Comparison of ENCODE assay signal across 1 cellular context in the genomic region with DNA sequence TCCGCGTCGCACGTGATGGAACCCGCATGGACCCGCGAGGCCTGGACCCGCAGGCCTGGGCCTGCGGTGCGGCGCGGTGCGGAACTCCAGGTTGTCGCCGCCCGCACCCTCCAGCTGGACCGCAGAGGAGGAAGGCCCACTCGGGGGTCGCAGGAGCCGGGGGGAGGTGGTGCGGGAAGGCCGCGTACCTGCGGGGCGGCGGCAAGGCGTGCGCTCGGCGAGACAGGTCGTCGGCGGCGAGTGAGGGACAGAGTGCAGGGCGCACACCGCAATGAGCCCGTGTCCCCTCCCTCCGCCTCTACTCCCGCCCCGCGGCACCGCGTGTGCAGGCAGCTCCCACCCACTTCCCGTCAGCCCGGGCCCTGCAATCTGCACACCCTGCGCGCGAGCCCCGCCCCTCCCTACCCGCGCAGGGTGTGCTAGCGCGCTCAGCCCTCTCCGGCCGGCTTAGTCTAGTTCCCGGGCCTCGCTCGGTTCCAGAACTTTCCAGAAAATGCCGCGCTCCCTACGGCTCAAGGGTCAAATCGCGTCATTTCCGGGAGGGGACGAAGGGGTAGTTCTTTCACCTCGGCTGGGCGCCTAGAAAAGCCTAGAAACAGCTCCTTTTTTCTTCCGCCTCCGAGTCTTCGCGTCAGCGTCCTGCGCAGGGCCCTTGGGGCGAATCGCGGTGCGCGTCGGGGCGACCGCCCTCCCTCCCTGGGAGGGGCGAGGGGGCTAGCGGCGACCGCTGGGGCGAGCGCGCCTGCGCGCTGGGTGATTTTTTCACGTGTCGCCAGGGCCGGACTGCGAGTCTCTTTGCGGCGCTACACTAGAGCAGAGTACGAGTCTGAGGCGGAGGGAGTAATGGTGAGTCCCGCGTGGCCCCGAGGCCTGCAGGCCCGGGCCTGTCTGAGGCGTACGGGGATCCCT.
TF ChIP-seq lines count a peak whose summit lies in the region.

A gene (minus strand): TSS at position 247 of the 909 bp plus-strand sequence. CDS start 992 bp downstream, outside the sequence.
A gene (plus strand): TSS at position 786 of the 909 bp plus-strand sequence. CDS start 58 bp downstream, at position 844.

TF ChIP-seq in H1, 55 proteins besides CTCF, POLR2A, EP300 and RAD21 (continues in another document):
- TF ChIP-seq GTF2F1 (IDR thresholded peaks at IDR 0.05; ENCODE audit: borderline replicate concordance, low read depth, low read length) (peak; percentile 2; the same call in 1 of the 2 replicates), BACH1 (IDR thresholded peaks at IDR 0.05; ENCODE audit: low read length) (peak; percentile 70), CHD2 (IDR thresholded peaks at IDR 0.05; ENCODE audit: low read length) (no peak; the same call in 1 of the 2 replicates), TAF7 (optimal IDR thresholded peaks at IDR 0.05; ENCODE audit: borderline replicate concordance, low read depth, low read length) (peak; percentile 89), MAFK (IDR thresholded peaks at IDR 0.05; ENCODE audit: low read depth, low read length) (no peak), SRF (IDR thresholded peaks at IDR 0.05; ENCODE audit: low read depth, low read length) (0 out of 2 replicates have a peak, but pooled peaks have one; percentile 1), RBBP5 (IDR thresholded peaks at IDR 0.05; ENCODE audit: borderline replicate concordance, low read depth, low read length) (peak; percentile 51; the same call in 1 of the 2 replicates), KDM4A (IDR thresholded peaks at IDR 0.05; ENCODE audit: low read depth, low read length, severe bottlenecking) (peak; percentile 77), TAF1 (IDR thresholded peaks at IDR 0.05; ENCODE audit: low read depth, low read length) (peak; percentile 97), EZH2 (IDR thresholded peaks at IDR 0.05; ENCODE audit: low read depth, low read length, severe bottlenecking) (no peak), SIRT6 (IDR thresholded peaks at IDR 0.05; ENCODE audit: low read length) (no peak), ZNF274 (IDR thresholded peaks at IDR 0.05; ENCODE audit: borderline replicate concordance, extremely low read depth, low read length) (no peak), SIX5 (IDR thresholded peaks at IDR 0.05; ENCODE audit: low read depth, low read length) (0 out of 2 replicates have a peak, but pooled peaks have one; percentile 7), SUZ12 (IDR thresholded peaks at IDR 0.05; ENCODE audit: low read length) (no peak), NANOG (IDR thresholded peaks at IDR 0.05; ENCODE audit: insufficient read depth, low read depth, low read length, poor library complexity, severe bottlenecking) (no peak), NRF1 (IDR thresholded peaks at IDR 0.05; ENCODE audit: low read depth, low read length) (peak; percentile 50), TBP (IDR thresholded peaks at IDR 0.05; ENCODE audit: low read depth, low read length) (peak; percentile 92), BRCA1 (IDR thresholded peaks at IDR 0.05; ENCODE audit: low read depth, low read length) (peak; percentile 32; the same call in 1 of the 2 replicates), ASH2L (IDR thresholded peaks at IDR 0.05; ENCODE audit: low read length) (no peak), POU5F1 (IDR thresholded peaks at IDR 0.05; ENCODE audit: low read depth, low read length) (no peak), SP1 (IDR thresholded peaks at IDR 0.05; ENCODE audit: low read depth, low read length) (peak; percentile 84), KDM1A (IDR thresholded peaks at IDR 0.05; ENCODE audit: borderline replicate concordance, low read length) (0 out of 2 replicates have a peak, but pooled peaks have one; percentile 7), PHF8 (conservative IDR thresholded peaks at IDR 0.05; ENCODE audit: low read depth, low read length) (peak; percentile 90), SP4 (IDR thresholded peaks at IDR 0.05; ENCODE audit: low read length) (peak; percentile 93), SP2 (IDR thresholded peaks at IDR 0.05; ENCODE audit: low read length) (no peak), POLR2AphosphoS5 (IDR thresholded peaks at IDR 0.05; ENCODE audit: low read depth, low read length) (peak; percentile 98), RFX5 (IDR thresholded peaks at IDR 0.05; ENCODE audit: borderline replicate concordance, low read depth, low read length) (no peak), YY1 (IDR thresholded peaks at IDR 0.05; ENCODE audit: low read depth, low read length) (peak; percentile 66; the same call in 1 of the 2 replicates), TEAD4 (IDR thresholded peaks at IDR 0.05; ENCODE audit: low read depth, low read length) (0 out of 2 replicates have a peak, but pooled peaks have one; percentile 15), CHD1 (IDR thresholded peaks at IDR 0.05; ENCODE audit: low read depth, low read length) (no peak), CBX8 (IDR thresholded peaks at IDR 0.05; ENCODE audit: borderline replicate concordance, low read depth, low read length) (no peak), HDAC2 (IDR thresholded peaks at IDR 0.05; ENCODE audit: borderline replicate concordance in 1 of 2, low read depth in 2 of 2, low read length in 2 of 2) (0 out of 4 replicates have a peak, but pooled peaks of 1 of the 2 experiments have one; percentile 4), SAP30 (IDR thresholded peaks at IDR 0.05; ENCODE audit: insufficient read depth, insufficient replicate concordance, low read length) (no peak), CTBP2 (IDR thresholded peaks at IDR 0.05; ENCODE audit: borderline replicate concordance, insufficient read depth, insufficient read length, low read length) (no peak), HDAC6 (IDR thresholded peaks at IDR 0.05; ENCODE audit: low read depth, low read length) (no peak), RNF2 (IDR thresholded peaks at IDR 0.05; ENCODE audit: borderline replicate concordance, low read depth, low read length, missing control alignments, poor library complexity, severe bottlenecking) (no peak), BCL11A (IDR thresholded peaks at IDR 0.05; ENCODE audit: low read depth in 2 of 2, low read length in 2 of 2) (no peak), JUN (IDR thresholded peaks at IDR 0.05; ENCODE audit: low read depth, low read length) (peak; percentile 33; the same call in 1 of the 2 replicates), JUND (IDR thresholded peaks at IDR 0.05; ENCODE audit: low read length) (peak; percentile 62; the same call in 1 of the 2 replicates), SIN3A (conservative IDR thresholded peaks at IDR 0.05 in 1 of 2, IDR thresholded peaks at IDR 0.05 in 1 of 2; ENCODE audit: low read depth in 1 of 2, low read length in 2 of 2) (peak; percentile 71 to 78; a peak in 3 of 4 replicates), FOSL1 (IDR thresholded peaks at IDR 0.05; ENCODE audit: insufficient read depth, low read depth, low read length) (no peak), CREB1 (IDR thresholded peaks at IDR 0.05) (peak; percentile 92), GABPA (IDR thresholded peaks at IDR 0.05; ENCODE audit: borderline replicate concordance, insufficient read depth, low read length) (no peak; the same call in 1 of the 2 replicates), CBX5 (IDR thresholded peaks at IDR 0.05; ENCODE audit: low read depth, low read length) (no peak), EGR1 (IDR thresholded peaks at IDR 0.05; ENCODE audit: borderline replicate concordance, low read depth, low read length) (no peak; the same call in 1 of the 2 replicates), CEBPB (IDR thresholded peaks at IDR 0.05; ENCODE audit: low read depth, low read length) (no peak)
- TF ChIP-seq, protein P1, sequence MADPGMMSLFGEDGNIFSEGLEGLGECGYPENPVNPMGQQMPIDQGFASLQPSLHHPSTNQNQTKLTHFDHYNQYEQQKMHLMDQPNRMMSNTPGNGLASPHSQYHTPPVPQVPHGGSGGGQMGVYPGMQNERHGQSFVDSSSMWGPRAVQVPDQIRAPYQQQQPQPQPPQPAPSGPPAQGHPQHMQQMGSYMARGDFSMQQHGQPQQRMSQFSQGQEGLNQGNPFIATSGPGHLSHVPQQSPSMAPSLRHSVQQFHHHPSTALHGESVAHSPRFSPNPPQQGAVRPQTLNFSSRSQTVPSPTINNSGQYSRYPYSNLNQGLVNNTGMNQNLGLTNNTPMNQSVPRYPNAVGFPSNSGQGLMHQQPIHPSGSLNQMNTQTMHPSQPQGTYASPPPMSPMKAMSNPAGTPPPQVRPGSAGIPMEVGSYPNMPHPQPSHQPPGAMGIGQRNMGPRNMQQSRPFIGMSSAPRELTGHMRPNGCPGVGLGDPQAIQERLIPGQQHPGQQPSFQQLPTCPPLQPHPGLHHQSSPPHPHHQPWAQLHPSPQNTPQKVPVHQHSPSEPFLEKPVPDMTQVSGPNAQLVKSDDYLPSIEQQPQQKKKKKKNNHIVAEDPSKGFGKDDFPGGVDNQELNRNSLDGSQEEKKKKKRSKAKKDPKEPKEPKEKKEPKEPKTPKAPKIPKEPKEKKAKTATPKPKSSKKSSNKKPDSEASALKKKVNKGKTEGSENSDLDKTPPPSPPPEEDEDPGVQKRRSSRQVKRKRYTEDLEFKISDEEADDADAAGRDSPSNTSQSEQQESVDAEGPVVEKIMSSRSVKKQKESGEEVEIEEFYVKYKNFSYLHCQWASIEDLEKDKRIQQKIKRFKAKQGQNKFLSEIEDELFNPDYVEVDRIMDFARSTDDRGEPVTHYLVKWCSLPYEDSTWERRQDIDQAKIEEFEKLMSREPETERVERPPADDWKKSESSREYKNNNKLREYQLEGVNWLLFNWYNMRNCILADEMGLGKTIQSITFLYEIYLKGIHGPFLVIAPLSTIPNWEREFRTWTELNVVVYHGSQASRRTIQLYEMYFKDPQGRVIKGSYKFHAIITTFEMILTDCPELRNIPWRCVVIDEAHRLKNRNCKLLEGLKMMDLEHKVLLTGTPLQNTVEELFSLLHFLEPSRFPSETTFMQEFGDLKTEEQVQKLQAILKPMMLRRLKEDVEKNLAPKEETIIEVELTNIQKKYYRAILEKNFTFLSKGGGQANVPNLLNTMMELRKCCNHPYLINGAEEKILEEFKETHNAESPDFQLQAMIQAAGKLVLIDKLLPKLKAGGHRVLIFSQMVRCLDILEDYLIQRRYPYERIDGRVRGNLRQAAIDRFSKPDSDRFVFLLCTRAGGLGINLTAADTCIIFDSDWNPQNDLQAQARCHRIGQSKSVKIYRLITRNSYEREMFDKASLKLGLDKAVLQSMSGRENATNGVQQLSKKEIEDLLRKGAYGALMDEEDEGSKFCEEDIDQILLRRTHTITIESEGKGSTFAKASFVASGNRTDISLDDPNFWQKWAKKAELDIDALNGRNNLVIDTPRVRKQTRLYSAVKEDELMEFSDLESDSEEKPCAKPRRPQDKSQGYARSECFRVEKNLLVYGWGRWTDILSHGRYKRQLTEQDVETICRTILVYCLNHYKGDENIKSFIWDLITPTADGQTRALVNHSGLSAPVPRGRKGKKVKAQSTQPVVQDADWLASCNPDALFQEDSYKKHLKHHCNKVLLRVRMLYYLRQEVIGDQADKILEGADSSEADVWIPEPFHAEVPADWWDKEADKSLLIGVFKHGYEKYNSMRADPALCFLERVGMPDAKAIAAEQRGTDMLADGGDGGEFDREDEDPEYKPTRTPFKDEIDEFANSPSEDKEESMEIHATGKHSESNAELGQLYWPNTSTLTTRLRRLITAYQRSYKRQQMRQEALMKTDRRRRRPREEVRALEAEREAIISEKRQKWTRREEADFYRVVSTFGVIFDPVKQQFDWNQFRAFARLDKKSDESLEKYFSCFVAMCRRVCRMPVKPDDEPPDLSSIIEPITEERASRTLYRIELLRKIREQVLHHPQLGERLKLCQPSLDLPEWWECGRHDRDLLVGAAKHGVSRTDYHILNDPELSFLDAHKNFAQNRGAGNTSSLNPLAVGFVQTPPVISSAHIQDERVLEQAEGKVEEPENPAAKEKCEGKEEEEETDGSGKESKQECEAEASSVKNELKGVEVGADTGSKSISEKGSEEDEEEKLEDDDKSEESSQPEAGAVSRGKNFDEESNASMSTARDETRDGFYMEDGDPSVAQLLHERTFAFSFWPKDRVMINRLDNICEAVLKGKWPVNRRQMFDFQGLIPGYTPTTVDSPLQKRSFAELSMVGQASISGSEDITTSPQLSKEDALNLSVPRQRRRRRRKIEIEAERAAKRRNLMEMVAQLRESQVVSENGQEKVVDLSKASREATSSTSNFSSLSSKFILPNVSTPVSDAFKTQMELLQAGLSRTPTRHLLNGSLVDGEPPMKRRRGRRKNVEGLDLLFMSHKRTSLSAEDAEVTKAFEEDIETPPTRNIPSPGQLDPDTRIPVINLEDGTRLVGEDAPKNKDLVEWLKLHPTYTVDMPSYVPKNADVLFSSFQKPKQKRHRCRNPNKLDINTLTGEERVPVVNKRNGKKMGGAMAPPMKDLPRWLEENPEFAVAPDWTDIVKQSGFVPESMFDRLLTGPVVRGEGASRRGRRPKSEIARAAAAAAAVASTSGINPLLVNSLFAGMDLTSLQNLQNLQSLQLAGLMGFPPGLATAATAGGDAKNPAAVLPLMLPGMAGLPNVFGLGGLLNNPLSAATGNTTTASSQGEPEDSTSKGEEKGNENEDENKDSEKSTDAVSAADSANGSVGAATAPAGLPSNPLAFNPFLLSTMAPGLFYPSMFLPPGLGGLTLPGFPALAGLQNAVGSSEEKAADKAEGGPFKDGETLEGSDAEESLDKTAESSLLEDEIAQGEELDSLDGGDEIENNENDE (IDR thresholded peaks at IDR 0.05; ENCODE audit: insufficient replicate concordance, low read length) = no peak
- TF ChIP-seq, protein P2, sequence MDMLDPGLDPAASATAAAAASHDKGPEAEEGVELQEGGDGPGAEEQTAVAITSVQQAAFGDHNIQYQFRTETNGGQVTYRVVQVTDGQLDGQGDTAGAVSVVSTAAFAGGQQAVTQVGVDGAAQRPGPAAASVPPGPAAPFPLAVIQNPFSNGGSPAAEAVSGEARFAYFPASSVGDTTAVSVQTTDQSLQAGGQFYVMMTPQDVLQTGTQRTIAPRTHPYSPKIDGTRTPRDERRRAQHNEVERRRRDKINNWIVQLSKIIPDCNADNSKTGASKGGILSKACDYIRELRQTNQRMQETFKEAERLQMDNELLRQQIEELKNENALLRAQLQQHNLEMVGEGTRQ (IDR thresholded peaks at IDR 0.05; ENCODE audit: low read length) = no peak; the same call in 1 of the 2 replicates
- TF ChIP-seq, protein P3, sequence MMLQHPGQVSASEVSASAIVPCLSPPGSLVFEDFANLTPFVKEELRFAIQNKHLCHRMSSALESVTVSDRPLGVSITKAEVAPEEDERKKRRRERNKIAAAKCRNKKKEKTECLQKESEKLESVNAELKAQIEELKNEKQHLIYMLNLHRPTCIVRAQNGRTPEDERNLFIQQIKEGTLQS (IDR thresholded peaks at IDR 0.05; ENCODE audit: insufficient read depth, low read depth, low read length) = peak; percentile 91
- TF ChIP-seq, protein P4, sequence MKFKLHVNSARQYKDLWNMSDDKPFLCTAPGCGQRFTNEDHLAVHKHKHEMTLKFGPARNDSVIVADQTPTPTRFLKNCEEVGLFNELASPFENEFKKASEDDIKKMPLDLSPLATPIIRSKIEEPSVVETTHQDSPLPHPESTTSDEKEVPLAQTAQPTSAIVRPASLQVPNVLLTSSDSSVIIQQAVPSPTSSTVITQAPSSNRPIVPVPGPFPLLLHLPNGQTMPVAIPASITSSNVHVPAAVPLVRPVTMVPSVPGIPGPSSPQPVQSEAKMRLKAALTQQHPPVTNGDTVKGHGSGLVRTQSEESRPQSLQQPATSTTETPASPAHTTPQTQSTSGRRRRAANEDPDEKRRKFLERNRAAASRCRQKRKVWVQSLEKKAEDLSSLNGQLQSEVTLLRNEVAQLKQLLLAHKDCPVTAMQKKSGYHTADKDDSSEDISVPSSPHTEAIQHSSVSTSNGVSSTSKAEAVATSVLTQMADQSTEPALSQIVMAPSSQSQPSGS (IDR thresholded peaks at IDR 0.05; ENCODE audit: low read length) = no peak; the same call in 1 of the 2 replicates
- TF ChIP-seq, protein P5, sequence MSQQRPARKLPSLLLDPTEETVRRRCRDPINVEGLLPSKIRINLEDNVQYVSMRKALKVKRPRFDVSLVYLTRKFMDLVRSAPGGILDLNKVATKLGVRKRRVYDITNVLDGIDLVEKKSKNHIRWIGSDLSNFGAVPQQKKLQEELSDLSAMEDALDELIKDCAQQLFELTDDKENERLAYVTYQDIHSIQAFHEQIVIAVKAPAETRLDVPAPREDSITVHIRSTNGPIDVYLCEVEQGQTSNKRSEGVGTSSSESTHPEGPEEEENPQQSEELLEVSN (IDR thresholded peaks at IDR 0.05) = peak; percentile 92
